In genomic region chr17:59375858-59376257, GRCh38 we compare ENCODE assay signal across 12 cellular contexts. TPM values are rescaled to one million over a fixed set of nuclear protein-coding genes. Genes with fewer than 3 reads are reported as not detected.
DNase-seq lines count a peak whose midpoint lies in the region; ATAC-seq and TF ChIP-seq lines count a peak whose summit lies in the region.
"Had no signal": no experiment of that assay in that cellular context is flagged by ENCODE, and none has a peak within 500 bp of the region (broad histone marks: within the 10 kb centered on the region; RNA-seq: fewer than 3 reads in every experiment).

No MANE protein-coding gene starts in this region.

- no peaks in the 10 kb centered on the region for H3K36me3 ChIP-seq in CD8-positive, alpha-beta T cell (ENCODE audit: insufficient read depth, low read length)
- H3K36me3 ChIP-seq: neural progenitor cell, suprapubic skin had no signal

- peaks cover 62% of the 10 kb centered on the region for H3K4me1 ChIP-seq in CD8-positive, alpha-beta T cell (ENCODE audit: insufficient read depth, low read length)

- POLR2A ChIA-PET in CD8-positive, alpha-beta T cell (lab: Charles Lee): interaction anchor here (1.3 kb wide), 1 partner anchor 13 kb away, joined by 5 read pairs; no protein-coding TSS in a partner anchor

- peaks cover 18% of the 10 kb centered on the region for H3K36me3 Mint-ChIP-seq in CD8-positive, alpha-beta T cell
- H3K36me3 Mint-ChIP-seq in memory B cell: peaks cover 2% of the 10 kb centered on the region

- H3K4me3 Mint-ChIP-seq in CD8-positive, alpha-beta T cell: no peak overlapping the region
- H3K4me3 Mint-ChIP-seq in memory B cell: peak overlapping the region; percentile 21
- H3K4me3 Mint-ChIP-seq: neural progenitor cell had no signal

- no peaks in the 10 kb centered on the region for H3K27me3 ChIP-seq in CD8-positive, alpha-beta T cell (ENCODE audit: insufficient read depth, low read length)
- H3K27me3 ChIP-seq: neural progenitor cell, suprapubic skin had no signal

- ATAC-seq in CD8-positive, alpha-beta T cell: no peak
- peak; percentile 47 for ATAC-seq in GM18870 (IDR thresholded peaks at IDR 0.05; ENCODE audit: unreplicated experiment)
- peak; percentile 48 for ATAC-seq in HG03469 (IDR thresholded peaks at IDR 0.05; ENCODE audit: unreplicated experiment)
- peak; percentile 68 for ATAC-seq in memory B cell (ENCODE audit: low read depth)
- no peak for ATAC-seq in omental fat pad (ENCODE audit: low FRiP score)

- intact Hi-C loops in CD8-positive, alpha-beta T cell (cut with DNase I, micrococcal nuclease): loop anchor here in 1 of 2 experiments (2.0 kb wide), 1 partner anchor 13 kb away; no protein-coding TSS in a partner anchor

- CTCF ChIA-PET in CD8-positive, alpha-beta T cell (lab: Charles Lee): interaction anchor here (1.1 to 1.6 kb wide), 2 partner anchors 46 to 146 kb away, joined by 4 to 9 read pairs; no protein-coding TSS in a partner anchor

- no peak overlapping the region for H3K27ac ChIP-seq in CD8-positive, alpha-beta T cell (ENCODE audit: low read depth, low read length)
- H3K27ac ChIP-seq: neural progenitor cell had no signal

- peak overlapping the region; percentile 95 for H3K27ac Mint-ChIP-seq in CD8-positive, alpha-beta T cell
- peak overlapping the region; percentile 8 for H3K27ac Mint-ChIP-seq in memory B cell
- H3K27ac Mint-ChIP-seq: neural progenitor cell had no signal

- no peaks in the 10 kb centered on the region for H3K9me3 ChIP-seq in CD8-positive, alpha-beta T cell (ENCODE audit: low read length)
- H3K9me3 ChIP-seq: suprapubic skin had no signal

- no peaks in the 10 kb centered on the region for H3K27me3 Mint-ChIP-seq in CD8-positive, alpha-beta T cell (ENCODE audit: low read depth)
- H3K27me3 Mint-ChIP-seq in memory B cell: no peaks in the 10 kb centered on the region

- peaks cover 77% of the 10 kb centered on the region for H3K4me1 Mint-ChIP-seq in CD8-positive, alpha-beta T cell (ENCODE audit: low read depth)
- peaks cover 55% of the 10 kb centered on the region for H3K4me1 Mint-ChIP-seq in memory B cell

- H3K9me3 Mint-ChIP-seq in CD8-positive, alpha-beta T cell: no peaks in the 10 kb centered on the region
- H3K9me3 Mint-ChIP-seq in memory B cell: no peaks in the 10 kb centered on the region
- H3K9me3 Mint-ChIP-seq: neural progenitor cell had no signal

- no peak for DNase-seq in CD8-positive, alpha-beta T cell
- DNase-seq in memory B cell (ENCODE audit: low spot score in 2 of 2) (no peak), GOT3 (lab: John Stamatoyannopoulos, UW) (no peak), omental fat pad (ENCODE audit: low spot score) (no peak)
- no peak for DNase-seq in activated CD4-positive, alpha-beta T cell treated with anti-CD3 and anti-CD28 coated beads, Interleukin-2, amount 50 U/mL, for 4 hours
- DNase-seq in activated T-cell treated with anti-CD3 and anti-CD28 coated beads, Interleukin-2, amount 50 U/mL, for 48 hours: no peak
- DNase-seq: NCI-H1694 treated with DMSO at 0.1 percent for 48 hours; stimulated activated CD4-positive, alpha-beta T cell treated with anti-CD3 and anti-CD28 coated beads, Interleukin-2, amount 100 ng/mL, for 48 hours had no signal

- H3K4me3 ChIP-seq in CD8-positive, alpha-beta T cell (ENCODE audit: low read depth, low read length): no peak overlapping the region
- H3K4me3 ChIP-seq: neural progenitor cell, suprapubic skin had no signal

- no peak for TF ChIP-seq CTCF in CD8-positive, alpha-beta T cell (IDR thresholded peaks at IDR 0.05)
- no peak for TF ChIP-seq CTCF in omental fat pad (IDR thresholded peaks at IDR 0.05)

RNA-seq across cellular contexts. Expression of gene YPEL2, which starts 44.4 kb away (rescaled TPM):
- total RNA-seq in CD8-positive, alpha-beta T cell: 10 to 100 TPM; 48.7 to 54.4 TPM
- 10 to 100 TPM; 34.3 to 53.6 (median 40.7) TPM for total RNA-seq in omental fat pad

Comparison
In these comparisons a context has a peak if more than half of its experiments do, and no peak if none do; other contexts are left out.
1. ATAC-seq: peak in GM18870 (single experiment), HG03469 (single experiment) and memory B cell (single experiment); none in CD8-positive, alpha-beta T cell (single experiment) and omental fat pad (single experiment).